In the genomic region with DNA sequence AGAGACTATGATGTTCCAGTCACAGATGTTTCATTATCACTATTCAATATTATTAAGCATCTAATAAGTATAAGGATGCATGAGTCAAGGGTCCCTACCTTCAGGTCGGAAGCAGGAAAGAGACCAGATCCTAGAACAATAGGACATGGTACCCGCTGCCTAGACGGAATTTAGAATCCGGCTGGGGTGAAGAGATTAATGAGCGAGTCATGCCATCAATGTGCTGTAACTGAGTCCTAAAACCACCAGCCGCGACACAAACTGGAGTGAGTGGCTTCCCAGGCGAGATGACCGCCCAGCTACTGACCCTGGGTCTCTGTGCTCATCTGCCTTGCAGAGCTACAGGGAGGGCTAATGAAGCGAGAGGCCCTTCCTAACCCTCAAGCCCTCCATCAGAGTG, we compare ENCODE assay signal across 19 cellular contexts.
"Had no signal": no experiment of that assay in that cellular context is flagged by ENCODE, and none has a peak within 500 bp of the region (broad histone marks: within the 10 kb centered on the region; RNA-seq: fewer than 3 reads in every experiment).

No MANE protein-coding gene starts in this region.

- H3K4me3 Mint-ChIP-seq: activated CD8-positive, alpha-beta memory T cell treated with anti-CD3 and anti-CD28 coated beads, Interleukin-2, amount 10 ng/mL, durations not matched to agents 7 days and 5 days; activated T-cell treated with anti-CD3 and anti-CD28 coated beads, Interleukin-2, amount 50 U/mL, for 4 hours; central memory CD8-positive, alpha-beta T cell; dendritic cell treated with granulocyte-macrophage colony-stimulating factor and Interleukin-4, amounts not matched to agents 40 ng/mL and 50 ng/mL, for 4 days; endodermal cell; immature natural killer cell; memory B cell had no signal

- H3K9me3 Mint-ChIP-seq: activated T-cell treated with anti-CD3 and anti-CD28 coated beads, Interleukin-2, amount 50 U/mL, for 4 hours; central memory CD8-positive, alpha-beta T cell; dendritic cell treated with granulocyte-macrophage colony-stimulating factor and Interleukin-4, amounts not matched to agents 40 ng/mL and 50 ng/mL, for 4 days; endodermal cell; immature natural killer cell; memory B cell had no signal

- DNase-seq: activated CD4-positive, alpha-beta T cell treated with anti-CD3 and anti-CD28 coated beads, Interleukin-2, amount 50 U/mL, for 48 hours; activated CD4-positive, CD25-positive, alpha-beta regulatory T cell; activated CD8-positive, alpha-beta memory T cell treated with anti-CD3 and anti-CD28 coated beads, Interleukin-2, amount 10 ng/mL, durations not matched to agents 7 days and 5 days; activated naive CD4-positive, alpha-beta T cell; activated T-cell treated with anti-CD3 and anti-CD28 coated beads, Interleukin-2, amount 50 U/mL, for 4 hours; body of pancreas; endodermal cell; glutamatergic neuron; immature natural killer cell; left lung; ovary; stimulated activated CD4-positive, alpha-beta T cell treated with anti-CD3 and anti-CD28 coated beads, Interleukin-4, amount 100 ng/mL, for 1 hour; stimulated activated CD8-positive, alpha-beta memory T cell treated with anti-CD3 and anti-CD28 coated beads, Interleukin-4, amount 100 ng/mL, for 48 hours; stomach; T-helper 2 cell; thyroid gland had no signal

- H3K27ac ChIP-seq: body of pancreas, left lung, ovary, stomach had no signal

- H3K27ac Mint-ChIP-seq: activated CD8-positive, alpha-beta memory T cell treated with anti-CD3 and anti-CD28 coated beads, Interleukin-2, amount 10 ng/mL, durations not matched to agents 7 days and 5 days; dendritic cell treated with granulocyte-macrophage colony-stimulating factor and Interleukin-4, amounts not matched to agents 40 ng/mL and 50 ng/mL, for 4 days; endodermal cell; memory B cell had no signal

- H3K4me1 Mint-ChIP-seq: memory B cell had no signal

- H3K4me1 ChIP-seq: body of pancreas had no signal

- H3K36me3 ChIP-seq: ovary had no signal

- H3K27me3 ChIP-seq: body of pancreas, left lung, ovary, stomach, thyroid gland had no signal

- ATAC-seq: activated CD8-positive, alpha-beta memory T cell treated with anti-CD3 and anti-CD28 coated beads, Interleukin-2, amount 10 ng/mL, durations not matched to agents 7 days and 5 days; activated T-cell treated with anti-CD3 and anti-CD28 coated beads, Interleukin-2, amount 50 U/mL, for 4 hours; body of pancreas; left lung had no signal

- H3K4me3 ChIP-seq: body of pancreas, left lung, ovary, stomach, thyroid gland had no signal

- H3K27me3 Mint-ChIP-seq: activated CD8-positive, alpha-beta memory T cell treated with anti-CD3 and anti-CD28 coated beads, Interleukin-2, amount 10 ng/mL, durations not matched to agents 7 days and 5 days; central memory CD8-positive, alpha-beta T cell; dendritic cell treated with granulocyte-macrophage colony-stimulating factor and Interleukin-4, amounts not matched to agents 40 ng/mL and 50 ng/mL, for 4 days; memory B cell had no signal

- H3K9me3 ChIP-seq: body of pancreas, left lung, ovary, stomach, thyroid gland had no signal
